ENCODE assay signal across 14 cellular contexts in genomic region chr11:1765871-1766718, GRCh38. TPM values are rescaled to one million over a fixed set of nuclear protein-coding genes. Genes with fewer than 3 reads are reported as not detected.
A peak's percentile ranks its signal among the peaks of the same experiment; 100 is the strongest.
DNase-seq lines count a peak whose midpoint lies in the region; ATAC-seq and TF ChIP-seq lines count a peak whose summit lies in the region.
"Had no signal": no experiment of that assay in that cellular context is flagged by ENCODE, and none has a peak within 500 bp of the region (broad histone marks: within the 10 kb centered on the region; RNA-seq: fewer than 3 reads in every experiment).

No MANE protein-coding gene starts in this region.

- H3K79me1 ChIP-seq in mesenchymal stem cell (replicated peaks; ENCODE audit: low read length, poor library complexity, severe bottlenecking) = peaks cover 20% of the 10 kb centered on the region

- no peak overlapping the region for H2BK120ac ChIP-seq in mesenchymal stem cell (ENCODE audit: low read depth, low read length)

- 83 to 91% (median 89%) methylated on average over 19 to 28 of the region's 28 CpGs for WGBS in adrenal gland, 4 donors
- WGBS in mesenchymal stem cell = 87% methylated on average over 28 of the region's 28 CpGs

- H3K27ac ChIP-seq in DND-41 (ENCODE audit: low read length) = no peak overlapping the region
- no peak overlapping the region for H3K27ac ChIP-seq in adrenal gland
- no peak overlapping the region for H3K27ac ChIP-seq in mesenchymal stem cell (ENCODE audit: low read length, poor library complexity, severe bottlenecking)
- H3K27ac ChIP-seq: C4-2B had no signal

- H3K36me3 ChIP-seq in DND-41 (ENCODE audit: insufficient read depth, low read length) (peaks cover 16% of the 10 kb centered on the region), adrenal gland (replicated peaks in 1 of 2) (peaks cover 0 to 4% of the 10 kb centered on the region in 2 donors), mesenchymal stem cell (ENCODE audit: control insufficient read depth in 1 of 2, insufficient read depth in 2 of 2, low read depth in 1 of 2, low read length in 2 of 2) (peaks cover 6 to 9% of the 10 kb centered on the region in 2 experiments)

- peaks cover 31% of the 10 kb centered on the region for H3K79me2 ChIP-seq in DND-41 (ENCODE audit: insufficient read depth, low read length)

- H3K4me1 ChIP-seq in DND-41 (ENCODE audit: insufficient read depth, low read length) (peaks cover 31% of the 10 kb centered on the region), adrenal gland (replicated peaks in 1 of 2) (peaks cover 21 to 28% of the 10 kb centered on the region in 2 donors), mesenchymal stem cell (ENCODE audit: control insufficient read depth, insufficient read depth, low read depth, low read length) (peaks cover 35% of the 10 kb centered on the region)

- no peak overlapping the region for H3K23ac ChIP-seq in mesenchymal stem cell (ENCODE audit: low read length in 2 of 2)

- peak overlapping the region; percentile 75 for H4K91ac ChIP-seq in mesenchymal stem cell (ENCODE audit: low read length)

- no peak for TF ChIP-seq POLR2A in adrenal gland (IDR thresholded peaks at IDR 0.05)

- H2BK15ac ChIP-seq in mesenchymal stem cell (ENCODE audit: low read depth, poor library complexity, severe bottlenecking) = peak overlapping the region; percentile 78

- ATAC-seq in DND-41 (ENCODE audit: insufficient read depth, low read depth) = no peak
- ATAC-seq: activated T-cell treated with anti-CD3 and anti-CD28 coated beads, Interleukin-2, amount 50 U/mL, for 72 hours had no signal

- no peak overlapping the region for H2AK5ac ChIP-seq in mesenchymal stem cell (ENCODE audit: low read length, severe bottlenecking)

- H4K20me1 ChIP-seq in DND-41 (ENCODE audit: insufficient read depth, low read length) = peaks cover 18% of the 10 kb centered on the region

- no peak overlapping the region for H3K14ac ChIP-seq in mesenchymal stem cell (ENCODE audit: low read length in 2 of 2)

- no peak overlapping the region for H2BK5ac ChIP-seq in mesenchymal stem cell (ENCODE audit: low read depth, low read length, poor library complexity, severe bottlenecking)

- no peak overlapping the region for H3K4me3 ChIP-seq in DND-41 (ENCODE audit: low read depth in 1 of 2, low read length in 2 of 2)
- no peak overlapping the region for H3K4me3 ChIP-seq in adrenal gland
- H3K4me3 ChIP-seq in mesenchymal stem cell (ENCODE audit: insufficient read depth in 1 of 2, low read depth in 1 of 2, low read length in 2 of 2) = no peak overlapping the region

- no peak overlapping the region for H3K18ac ChIP-seq in mesenchymal stem cell (ENCODE audit: low read depth in 1 of 2, low read length in 2 of 2)

- H3K9me3 ChIP-seq in DND-41 (ENCODE audit: insufficient read depth, low read length, severe bottlenecking) = no peaks in the 10 kb centered on the region
- H3K9me3 ChIP-seq in adrenal gland (replicated peaks in 1 of 3) = no peaks in the 10 kb centered on the region
- no peaks in the 10 kb centered on the region for H3K9me3 ChIP-seq in mesenchymal stem cell (ENCODE audit: control insufficient read depth, low read length)

- H2AFZ ChIP-seq in DND-41 (ENCODE audit: low read depth, low read length) = no peak overlapping the region
- no peak overlapping the region for H2AFZ ChIP-seq in mesenchymal stem cell (ENCODE audit: low read depth, low read length)

- peak overlapping the region in 1 of 2 experiments; percentile 41 for H3K4ac ChIP-seq in mesenchymal stem cell (ENCODE audit: low read depth in 1 of 2, low read length in 2 of 2)

- intact Hi-C loops in adrenal gland (cut with DNase I) = no loop called here

- H2BK12ac ChIP-seq in mesenchymal stem cell (ENCODE audit: low read length in 2 of 2) = peak overlapping the region in 1 of 2 experiments; percentile 68

- H3K27me3 ChIP-seq in DND-41 (ENCODE audit: insufficient read depth, low read length, poor library complexity) (no peaks in the 10 kb centered on the region), adrenal gland (no peaks in the 10 kb centered on the region), mesenchymal stem cell (ENCODE audit: control insufficient read depth in 1 of 2, insufficient read depth in 1 of 2, low read length in 2 of 2) (no peaks in the 10 kb centered on the region)

- TF ChIP-seq CTCF in DND-41 (IDR thresholded peaks at IDR 0.05; ENCODE audit: borderline replicate concordance, extremely low read depth, low read length, poor library complexity, severe bottlenecking) (peak; percentile 44), GM13977 (IDR thresholded peaks at IDR 0.05; ENCODE audit: extremely low read depth, insufficient read depth, missing control alignments) (peak; percentile 26), adrenal gland (IDR thresholded peaks at IDR 0.05) (no peak)

- H3K4me2 ChIP-seq in DND-41 (ENCODE audit: insufficient read depth, low read length) (no peak overlapping the region), mesenchymal stem cell (ENCODE audit: low read length, poor library complexity, severe bottlenecking) (no peak overlapping the region)

- DNase-seq in DND-41 = no peak
- no peak for DNase-seq in GM13977 (ENCODE audit: low spot score)
- DNase-seq in adrenal gland = peak in 5 of 7 donors; percentile 12 to 51 (median 26)
- DNase-seq in mesenchymal stem cell = no peak
- DNase-seq in SIG-M5 (lab: John Stamatoyannopoulos, UW) = no peak
- no peak for DNase-seq in RPMI8226
- DNase-seq in stimulated activated naive CD4-positive, alpha-beta T cell treated with Interleukin-2 at 50 U/mL for 16 hours (lab: John Stamatoyannopoulos, UW) = no peak
- no peak for DNase-seq in NCI-H2171 treated with DMSO at 0.1 percent for 48 hours (lab: John Stamatoyannopoulos, UW)
- DNase-seq: activated T-cell treated with anti-CD3 and anti-CD28 coated beads, Interleukin-2, amount 50 U/mL, for 72 hours; foreskin melanocyte; islet precursor cell; Kasumi-1; NCI-H2081 treated with DMSO at 0.1 percent for 48 hours had no signal

- H4K8ac ChIP-seq in mesenchymal stem cell (ENCODE audit: low read length) = no peak overlapping the region

- in situ Hi-C loops in GM13977 (cut with MboI; ENCODE audit: low pct_unique_long_range_greater_than_20kb, low sequenced_read_pairs, unreplicated experiment) = no loop called here

- H3K9ac ChIP-seq in DND-41 (ENCODE audit: low read depth, low read length) (no peak overlapping the region), mesenchymal stem cell (ENCODE audit: low read length) (no peak overlapping the region)

RNA-seq across cellular contexts. Expression of gene CTSD, which starts 2.4 kb away (rescaled TPM):
- total RNA-seq in adrenal gland = 1,000 to 10,000 TPM; 1,712 to 4,168 (median 2,244) TPM
- polyA plus RNA-seq in adrenal gland = 1,000 to 10,000 TPM in 2 of 3 donors, 100 to 1,000 TPM in 1; 641 to 1,561 (median 1,335) TPM
- polyA plus RNA-seq in mesenchymal stem cell (2013, experiment 1 of 2) = 431 TPM
- polyA plus RNA-seq in mesenchymal stem cell (2013, experiment 2 of 2) = 422 TPM

RNA-seq across cellular contexts. Expression of gene IFITM10, which starts 15.7 kb away (rescaled TPM):
- 100 to 1,000 TPM in 1 of 8 donors, 10 to 100 TPM in 7; 15.7 to 112 (median 31.6) TPM for total RNA-seq in adrenal gland
- polyA plus RNA-seq in adrenal gland = 100 to 1,000 TPM in 1 of 3 donors, 10 to 100 TPM in 1, 1 to 10 TPM in 1; 6.3 to 267 (median 76.5) TPM
- 0.61 TPM for polyA plus RNA-seq in mesenchymal stem cell (2013, experiment 1 of 2)
- polyA plus RNA-seq in mesenchymal stem cell (2013, experiment 2 of 2) = 0.53 TPM

Comparison
In these comparisons a context has a peak if more than half of its experiments do, and no peak if none do; other contexts are left out.
1. DNase-seq: peak in adrenal gland (5 of 7); none in DND-41 (single experiment), GM13977 (single experiment), mesenchymal stem cell (single experiment), SIG-M5 (single experiment), RPMI8226 (single experiment), stimulated activated naive CD4-positive, alpha-beta T cell treated with Interleukin-2 at 50 U/mL for 16 hours (single experiment) and NCI-H2171 treated with DMSO at 0.1 percent for 48 hours (single experiment).
2. CTCF ChIP-seq: peak in DND-41 (single experiment) and GM13977 (single experiment); none in adrenal gland (0 of 6).